Comparison of ENCODE assay signal across 9 cellular contexts in genomic region chr4:138938371-138938699, GRCh38.
DNase-seq lines count a peak whose midpoint lies in the region; ATAC-seq and TF ChIP-seq lines count a peak whose summit lies in the region.
"Had no signal": no experiment of that assay in that cellular context is flagged by ENCODE, and none has a peak within 500 bp of the region (broad histone marks: within the 10 kb centered on the region; RNA-seq: fewer than 3 reads in every experiment).

No MANE protein-coding gene starts in this region.

- peaks cover 24% of the 10 kb centered on the region for H3K4me1 Mint-ChIP-seq in neural progenitor cell

- ATAC-seq in GM18502 (IDR thresholded peaks at IDR 0.05; ENCODE audit: poor library complexity, unreplicated experiment) (peak; percentile 71), HG03565 (IDR thresholded peaks at IDR 0.05; ENCODE audit: unreplicated experiment) (peak; percentile 73)

- no peak overlapping the region for H3K4me3 Mint-ChIP-seq in neural progenitor cell

- H4K20me1 ChIP-seq in neural progenitor cell (ENCODE audit: low read depth): no peaks in the 10 kb centered on the region

- H3K36me3 ChIP-seq in esophagus squamous epithelium: no peaks in the 10 kb centered on the region
- H3K36me3 ChIP-seq in neural progenitor cell: no peaks in the 10 kb centered on the region

- no peak overlapping the region for H3K9ac ChIP-seq in neural progenitor cell

- H3K4me3 ChIP-seq in esophagus squamous epithelium (no peak overlapping the region), neural progenitor cell (no peak overlapping the region)

- peak overlapping the region; percentile 70 for H3K4me2 ChIP-seq in neural progenitor cell

- WGBS in esophagus squamous epithelium, 2 donors: 1 to 8% methylated on average over 3 of the region's 3 CpGs

- DNase-seq in ACHN: peak; percentile 43
- DNase-seq in OCI-M1 (lab: John Stamatoyannopoulos, UW): peak; percentile 84
- no peak for DNase-seq in esophagus squamous epithelium (lab: John Stamatoyannopoulos, UW)
- DNase-seq in neural progenitor cell (ENCODE audit: low spot score): peak; percentile 54
- no peak for DNase-seq in 8988T
- DNase-seq in occipital lobe (lab: John Stamatoyannopoulos, UW): no peak

- no peak for TF ChIP-seq POLR2A in esophagus squamous epithelium (IDR thresholded peaks at IDR 0.05)

- no peaks in the 10 kb centered on the region for H3K36me3 Mint-ChIP-seq in neural progenitor cell

- H3K9me3 Mint-ChIP-seq in neural progenitor cell: no peaks in the 10 kb centered on the region

- peaks cover 3% of the 10 kb centered on the region for H3K27me3 Mint-ChIP-seq in neural progenitor cell (ENCODE audit: insufficient read depth, low read depth)

- H3K79me2 ChIP-seq in neural progenitor cell (ENCODE audit: low read depth): no peaks in the 10 kb centered on the region

- peak in 5 of 6 experiments; percentile 8 to 54 (median 32) for TF ChIP-seq CTCF in esophagus squamous epithelium (IDR thresholded peaks at IDR 0.05)
- TF ChIP-seq CTCF in neural progenitor cell (IDR thresholded peaks at IDR 0.05): peak; percentile 68

- no peaks in the 10 kb centered on the region for H3K27me3 ChIP-seq in esophagus squamous epithelium
- no peaks in the 10 kb centered on the region for H3K27me3 ChIP-seq in neural progenitor cell

- in situ Hi-C loops in ACHN (cut with HindIII; ENCODE audit: low pct_ligation_motif_present, low pct_unique_long_range_greater_than_20kb, low sequenced_read_pairs): no loop called here

- no peak overlapping the region for H3K27ac Mint-ChIP-seq in neural progenitor cell

- peak overlapping the region; percentile 60 for H2AFZ ChIP-seq in neural progenitor cell (replicated peaks)

- intact Hi-C loops in esophagus squamous epithelium (cut with DNase I): no loop called here

- H3K9me3 ChIP-seq in esophagus squamous epithelium: no peaks in the 10 kb centered on the region
- no peaks in the 10 kb centered on the region for H3K9me3 ChIP-seq in neural progenitor cell (ENCODE audit: low read depth)

- H3F3A ChIP-seq in neural progenitor cell (ENCODE audit: low read depth): peaks cover 7% of the 10 kb centered on the region

- H3K27ac ChIP-seq in esophagus squamous epithelium (no peak overlapping the region), neural progenitor cell (no peak overlapping the region)
- H3K27ac ChIP-seq: epithelial cell of prostate had no signal

- peaks cover 0 to 8% (median 0%) of the 10 kb centered on the region in 3 donors for H3K4me1 ChIP-seq in esophagus squamous epithelium
- H3K4me1 ChIP-seq in neural progenitor cell: peaks cover 15% of the 10 kb centered on the region

Comparison
In these comparisons a context has a peak if more than half of its experiments do, and no peak if none do; other contexts are left out.
1. DNase-seq: peak in ACHN (single experiment), OCI-M1 (single experiment) and neural progenitor cell (single experiment); none in esophagus squamous epithelium (single experiment), 8988T (single experiment) and occipital lobe (single experiment).